Comparison of ENCODE assay signal across 15 cellular contexts in the genomic region with DNA sequence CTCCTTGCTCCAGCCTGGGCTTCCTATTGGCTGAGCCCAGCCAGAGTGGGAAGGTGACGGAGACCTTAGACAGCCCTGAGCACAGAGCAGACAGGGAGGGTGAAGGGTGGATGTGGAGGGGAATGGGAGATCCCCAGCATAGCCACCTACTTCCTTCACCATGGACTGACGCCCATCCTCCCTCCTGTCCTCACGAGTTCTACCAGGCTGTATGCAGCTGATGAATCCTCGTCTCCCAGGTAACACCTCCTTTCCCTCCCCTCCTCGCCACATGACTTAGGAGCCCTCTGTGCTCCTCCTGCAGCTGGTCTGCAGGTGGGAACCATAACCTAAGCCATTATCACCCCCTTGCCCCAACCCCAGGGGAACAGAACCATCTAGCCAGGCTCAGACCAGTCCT. TPM values are rescaled to one million over a fixed set of nuclear protein-coding genes. Genes with fewer than 3 reads are reported as not detected.
A peak's percentile ranks its signal among the peaks of the same experiment; 100 is the strongest.
DNase-seq lines count a peak whose midpoint lies in the region; ATAC-seq lines count a peak whose summit lies in the region.
"Had no signal": no experiment of that assay in that cellular context is flagged by ENCODE, and none has a peak within 500 bp of the region (broad histone marks: within the 10 kb centered on the region; RNA-seq: fewer than 3 reads in every experiment).

No MANE protein-coding gene starts in this region.

- intact Hi-C loops in left ventricle myocardium superior (cut with micrococcal nuclease), result no loop called here
- intact Hi-C loops in cardiac septum (cut with DNase I), result no loop called here
- intact Hi-C loops in posterior vena cava (cut with DNase I), result loop anchor here in 1 of 2 donors (10.0 kb wide), 1 partner anchor 50 kb away; no protein-coding TSS in a partner anchor

- peak; percentile 21 for ATAC-seq in left ventricle myocardium superior
- ATAC-seq in HG03469 (IDR thresholded peaks at IDR 0.05; ENCODE audit: unreplicated experiment), result no peak
- ATAC-seq: Panc1 had no signal

- DNase-seq in left ventricle myocardium superior (no peak), cardiac septum (ENCODE audit: low spot score) (no peak), NCI-H2029 (lab: John Stamatoyannopoulos, UW) (peak; percentile 57), SHP77 (lab: John Stamatoyannopoulos, UW) (peak; percentile 59 to 61), D341Med (ENCODE audit: low spot score) (no peak), posterior vena cava (ENCODE audit: low spot score) (no peak)
- no peak for DNase-seq in activated naive CD4-positive, alpha-beta T cell treated with anti-CD3 and anti-CD28 coated beads, Interleukin-2, amount 50 U/mL, for 16 hours
- DNase-seq: activated T-cell treated with anti-CD3 and anti-CD28 coated beads, Interleukin-2, amount 50 U/mL, for 1 hour; brain microvascular endothelial cell; foreskin melanocyte; kidney glomerular epithelial cell; NCI-H748 treated with DMSO at 0.1 percent for 48 hours had no signal

RNA-seq across cellular contexts. Expression of a gene that starts 9.0 kb away (rescaled TPM):
- total RNA-seq in left ventricle myocardium superior (not detected), cardiac septum (not detected), posterior vena cava (not detected)
- total RNA-seq: right lobe of liver had no signal

Comparison
In these comparisons a context has a peak if more than half of its experiments do, and no peak if none do; other contexts are left out.
1. DNase-seq: peak in NCI-H2029 (single experiment) and SHP77 (2 of 2); none in left ventricle myocardium superior (single experiment), cardiac septum (single experiment), activated naive CD4-positive, alpha-beta T cell treated with anti-CD3 and anti-CD28 coated beads, Interleukin-2, amount 50 U/mL, for 16 hours (single experiment), D341Med (single experiment) and posterior vena cava (single experiment).